Comparison of ENCODE assay signal across 27 cellular contexts in the genomic region with DNA sequence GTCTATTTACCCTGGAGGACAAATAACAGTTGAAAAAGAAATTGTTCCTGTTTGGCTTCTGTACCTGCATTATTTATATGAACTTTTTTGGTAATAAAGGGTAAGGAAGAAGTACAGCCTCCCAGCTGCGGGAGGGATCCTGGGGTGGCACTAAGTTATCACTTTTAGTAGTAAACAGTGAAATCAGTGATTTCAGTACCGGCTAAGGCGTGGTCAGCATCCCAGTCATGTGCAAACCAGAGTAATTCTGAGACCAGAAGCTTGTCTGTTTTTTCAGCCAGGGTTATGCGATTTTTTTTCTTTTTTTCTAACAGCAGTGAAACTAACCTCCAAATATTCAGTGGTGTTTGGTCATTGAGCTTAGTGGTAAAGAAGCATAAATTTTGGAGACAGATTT. TPM values are rescaled to one million over a fixed set of nuclear protein-coding genes. Genes with fewer than 3 reads are reported as not detected.
DNase-seq lines count a peak whose midpoint lies in the region; ATAC-seq, FAIRE-seq and TF ChIP-seq lines count a peak whose summit lies in the region.
"Had no signal": no experiment of that assay in that cellular context is flagged by ENCODE, and none has a peak within 500 bp of the region (broad histone marks: within the 10 kb centered on the region; RNA-seq: fewer than 3 reads in every experiment).

No MANE protein-coding gene starts in this region.

- peak; percentile 16 for DNase-seq in stimulated activated CD4-positive, alpha-beta T cell treated with anti-CD3 and anti-CD28 coated beads, Interleukin-1b, Interleukin-23, amount 100 ng/mL, for 48 hours
- DNase-seq in stimulated activated CD4-positive, alpha-beta T cell treated with anti-CD3 and anti-CD28 coated beads, Interleukin-2, amount 100 ng/mL, for 24 hours: no peak
- DNase-seq in kidney (no peak), type B pancreatic cell (ENCODE audit: extremely low spot score, unreplicated experiment) (no peak), anterior cingulate cortex (lab: John Stamatoyannopoulos, UW) (no peak), NCI-H1436 (lab: John Stamatoyannopoulos, UW) (no peak)
- DNase-seq: activated CD4-positive, alpha-beta T cell treated with anti-CD3 and anti-CD28 coated beads, Interleukin-2, amount 50 U/mL, for 48 hours; amygdala; C1 segment of cervical spinal cord; Calu3; caudate nucleus; head of caudate nucleus; Karpas-422; NCI-H1048; NCI-H187 treated with DMSO at 0.1 percent for 48 hours; NCI-H82; nephron progenitor cell; SJCRH30; T-helper 2 cell had no signal

- H3K4me1 Mint-ChIP-seq in type B pancreatic cell (ENCODE audit: unreplicated experiment): peaks cover 24% of the 10 kb centered on the region

- H3K4me1 ChIP-seq in KMS-11 (ENCODE audit: low read depth, poor library complexity, severe bottlenecking) (peaks cover 30% of the 10 kb centered on the region), kidney (ENCODE audit: control insufficient read depth in 1 of 2, insufficient read depth in 1 of 2, low read depth in 1 of 2, low read length in 2 of 2) (peaks cover 0 to 4% of the 10 kb centered on the region in 2 donors)
- H3K4me1 ChIP-seq: SJCRH30, vagina had no signal

- no peak for ATAC-seq in HG03469 (IDR thresholded peaks at IDR 0.05; ENCODE audit: unreplicated experiment)
- ATAC-seq: left lobe of liver had no signal

- H3K27ac ChIP-seq in KMS-11 (peak overlapping the region; percentile 19; the same call in 1 of the 2 replicates), kidney (ENCODE audit: low read depth in 2 of 2, low read length in 2 of 2) (no peak overlapping the region)
- H3K27ac ChIP-seq: SJCRH30, suprapubic skin, vagina had no signal

- no peaks in the 10 kb centered on the region for H3K27me3 Mint-ChIP-seq in type B pancreatic cell

- H3K4me2 ChIP-seq in KMS-11: peak overlapping the region; percentile 14

- TF ChIP-seq CTCF in KMS-11 (conservative IDR thresholded peaks at IDR 0.05; ENCODE audit: low read depth, low read length) (no peak), kidney (IDR thresholded peaks at IDR 0.05; ENCODE audit: borderline replicate concordance, extremely low read depth, insufficient read depth) (no peak), type B pancreatic cell (conservative IDR thresholded peaks at IDR 0.05) (no peak)

- peak overlapping the region; percentile 40 for H3K27ac Mint-ChIP-seq in type B pancreatic cell
- H3K27ac Mint-ChIP-seq: nephron progenitor cell, progenitor cell of endocrine pancreas had no signal

- H3K9ac ChIP-seq in KMS-11 (no peak overlapping the region), kidney (ENCODE audit: low read length in 2 of 2) (peak overlapping the region in 1 of 2 donors; percentile 39)

- no peaks in the 10 kb centered on the region for H4K20me1 ChIP-seq in KMS-11 (ENCODE audit: insufficient read depth)

- H3K9me3 Mint-ChIP-seq in type B pancreatic cell: peaks cover 5% of the 10 kb centered on the region
- H3K9me3 Mint-ChIP-seq: nephron progenitor cell had no signal

- H3K4me3 Mint-ChIP-seq in type B pancreatic cell: peak overlapping the region; percentile 83
- H3K4me3 Mint-ChIP-seq: nephron progenitor cell had no signal

- no peaks in the 10 kb centered on the region for H3K79me2 ChIP-seq in KMS-11 (ENCODE audit: insufficient read depth, low read depth)

- H3K36me3 Mint-ChIP-seq in type B pancreatic cell: no peaks in the 10 kb centered on the region

- H2AFZ ChIP-seq in KMS-11 (ENCODE audit: low read depth): peak overlapping the region; percentile 61

- H3K36me3 ChIP-seq in KMS-11 (ENCODE audit: insufficient read depth) (no peaks in the 10 kb centered on the region), kidney (ENCODE audit: control insufficient read depth in 1 of 2, insufficient read depth in 2 of 2, low read length in 2 of 2) (no peaks in the 10 kb centered on the region)
- H3K36me3 ChIP-seq: SJCRH30, suprapubic skin, vagina had no signal

- no peaks in the 10 kb centered on the region for H3K27me3 ChIP-seq in KMS-11 (ENCODE audit: insufficient read depth, low read depth)
- H3K27me3 ChIP-seq: SJCRH30, suprapubic skin, vagina had no signal

- no peaks in the 10 kb centered on the region for H3K9me3 ChIP-seq in kidney (ENCODE audit: control insufficient read depth in 1 of 2, low read length in 2 of 2)
- H3K9me3 ChIP-seq: SJCRH30, suprapubic skin, vagina had no signal

- H3K4me3 ChIP-seq in KMS-11 (IDR thresholded peaks at IDR 0.05; ENCODE audit: insufficient read depth, low read depth, low read length) (no peak overlapping the region), kidney (ENCODE audit: low read length in 2 of 2) (peak overlapping the region; percentile 74 to 75)
- H3K4me3 ChIP-seq: SJCRH30, suprapubic skin, vagina had no signal

- intact Hi-C loops in kidney (cut with DNase I): no loop called here

- no peak for FAIRE-seq in kidney (lab: Jason Lieb, UNC)
- FAIRE-seq: endothelial cell of umbilical vein, H54 had no signal

RNA-seq across cellular contexts. Expression of a gene that starts 3.3 kb away (rescaled TPM):
- total RNA-seq in kidney (3.3 TPM), type B pancreatic cell (ENCODE audit: low replicate concordance) (25.5 and 65.1 TPM in 2 replicates)
- polyA plus RNA-seq in kidney (ENCODE audit: insufficient read depth, low read depth, low replicate concordance): 72.8 TPM
- total RNA-seq: endothelial cell of umbilical vein had no signal
- polyA plus RNA-seq: endothelial cell of umbilical vein had no signal
